14 cellular contexts compared by ENCODE assay signal in the genomic region with DNA sequence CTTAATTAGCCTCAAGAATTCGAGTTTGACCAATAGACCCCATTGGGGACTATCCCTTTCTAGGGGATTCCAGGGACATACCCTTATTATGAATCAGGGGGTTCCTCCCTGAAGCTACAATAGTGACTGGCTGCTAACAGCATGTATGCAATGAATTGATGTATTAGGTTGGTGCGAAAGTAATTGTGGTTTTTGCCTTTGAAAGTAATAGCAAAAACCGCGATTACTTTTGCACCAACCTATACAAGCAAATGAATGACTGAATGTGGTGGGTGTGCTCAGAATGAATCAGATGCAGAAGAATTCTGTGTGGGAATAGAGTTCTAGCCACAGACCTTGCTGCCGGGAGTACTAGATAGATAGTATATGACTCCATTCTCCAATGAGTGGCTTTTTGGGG.
A peak's percentile ranks its signal among the peaks of the same experiment; 100 is the strongest.
DNase-seq lines count a peak whose midpoint lies in the region; ATAC-seq lines count a peak whose summit lies in the region.
"Had no signal": no experiment of that assay in that cellular context is flagged by ENCODE, and none has a peak within 500 bp of the region (broad histone marks: within the 10 kb centered on the region; RNA-seq: fewer than 3 reads in every experiment).

No MANE protein-coding gene starts in this region.

- no peaks in the 10 kb centered on the region for H3K36me3 Mint-ChIP-seq in activated naive CD8-positive, alpha-beta T cell treated with anti-CD3 and anti-CD28 coated beads, Interleukin-2, amount 50 U/mL, for 24 hours (ENCODE audit: low read depth)
- H3K36me3 Mint-ChIP-seq in activated naive CD8-positive, alpha-beta T cell treated with anti-CD3 and anti-CD28 coated beads for 36 hours, result no peaks in the 10 kb centered on the region
- peaks cover 12% of the 10 kb centered on the region for H3K36me3 Mint-ChIP-seq in activated T-helper 2 cell treated with anti-CD3 and anti-CD28 coated beads, Interferon-gamma antibody, Interleukin-2, Interleukin-4, amounts not matched to agents 10 μg/mL and 5 μg/mL and 100 μg/mL, durations not matched to agents 14 hours and 24 hours and 36 hours (ENCODE audit: low read depth)
- H3K36me3 Mint-ChIP-seq: type B pancreatic cell had no signal

- peaks cover 17% of the 10 kb centered on the region for H3K27me3 Mint-ChIP-seq in activated naive CD8-positive, alpha-beta T cell treated with anti-CD3 and anti-CD28 coated beads, Interleukin-2, amount 50 U/mL, for 24 hours
- H3K27me3 Mint-ChIP-seq in activated naive CD8-positive, alpha-beta T cell treated with anti-CD3 and anti-CD28 coated beads for 36 hours, result peaks cover 20% of the 10 kb centered on the region
- peaks cover 12% of the 10 kb centered on the region for H3K27me3 Mint-ChIP-seq in activated T-helper 2 cell treated with anti-CD3 and anti-CD28 coated beads, Interferon-gamma antibody, Interleukin-2, Interleukin-4, amounts not matched to agents 10 μg/mL and 5 μg/mL and 100 μg/mL, durations not matched to agents 14 hours and 24 hours and 36 hours (ENCODE audit: low read depth)

- peak; percentile 45 for ATAC-seq in activated naive CD8-positive, alpha-beta T cell treated with anti-CD3 and anti-CD28 coated beads, Interleukin-2, amount 50 U/mL, for 24 hours
- peak; percentile 77 for ATAC-seq in HG02798 (IDR thresholded peaks at IDR 0.05; ENCODE audit: poor library complexity, unreplicated experiment)
- ATAC-seq: naive thymus-derived CD8-positive, alpha-beta T cell; sciatic nerve; WTC11 had no signal

- H3K4me3 Mint-ChIP-seq in activated naive CD8-positive, alpha-beta T cell treated with anti-CD3 and anti-CD28 coated beads, Interleukin-2, amount 50 U/mL, for 24 hours, result no peak overlapping the region
- no peak overlapping the region for H3K4me3 Mint-ChIP-seq in activated naive CD8-positive, alpha-beta T cell treated with anti-CD3 and anti-CD28 coated beads for 36 hours
- no peak overlapping the region for H3K4me3 Mint-ChIP-seq in activated T-helper 2 cell treated with anti-CD3 and anti-CD28 coated beads, Interferon-gamma antibody, Interleukin-2, Interleukin-4, amounts not matched to agents 10 μg/mL and 5 μg/mL and 100 μg/mL, durations not matched to agents 14 hours and 24 hours and 36 hours (ENCODE audit: low read depth)
- H3K4me3 Mint-ChIP-seq: naive thymus-derived CD8-positive, alpha-beta T cell; type B pancreatic cell; WTC11 had no signal

- H3K27ac Mint-ChIP-seq in activated naive CD8-positive, alpha-beta T cell treated with anti-CD3 and anti-CD28 coated beads, Interleukin-2, amount 50 U/mL, for 24 hours, result no peak overlapping the region
- no peak overlapping the region for H3K27ac Mint-ChIP-seq in activated naive CD8-positive, alpha-beta T cell treated with anti-CD3 and anti-CD28 coated beads for 36 hours
- H3K27ac Mint-ChIP-seq in activated T-helper 2 cell treated with anti-CD3 and anti-CD28 coated beads, Interferon-gamma antibody, Interleukin-2, Interleukin-4, amounts not matched to agents 10 μg/mL and 5 μg/mL and 100 μg/mL, durations not matched to agents 14 hours and 24 hours and 36 hours, result peak overlapping the region; percentile 8
- H3K27ac Mint-ChIP-seq: naive thymus-derived CD8-positive, alpha-beta T cell; type B pancreatic cell; WTC11 had no signal

- peaks cover 32% of the 10 kb centered on the region for H3K4me1 Mint-ChIP-seq in activated naive CD8-positive, alpha-beta T cell treated with anti-CD3 and anti-CD28 coated beads, Interleukin-2, amount 50 U/mL, for 24 hours
- H3K4me1 Mint-ChIP-seq in activated naive CD8-positive, alpha-beta T cell treated with anti-CD3 and anti-CD28 coated beads for 36 hours, result peaks cover 14% of the 10 kb centered on the region
- H3K4me1 Mint-ChIP-seq in activated T-helper 2 cell treated with anti-CD3 and anti-CD28 coated beads, Interferon-gamma antibody, Interleukin-2, Interleukin-4, amounts not matched to agents 10 μg/mL and 5 μg/mL and 100 μg/mL, durations not matched to agents 14 hours and 24 hours and 36 hours (ENCODE audit: low read depth), result peaks cover 60% of the 10 kb centered on the region

- intact Hi-C loops in activated T-helper 2 cell treated with anti-CD3 and anti-CD28 coated beads, Interferon-gamma antibody, Interleukin-2, Interleukin-4, amounts not matched to agents 10 μg/mL and 5 μg/mL and 100 μg/mL, durations not matched to agents 14 hours and 24 hours and 36 hours (cut with micrococcal nuclease), result loop anchor here (1.0 kb wide), 1 partner anchor 26 kb away; no protein-coding TSS in a partner anchor

- peaks cover 3% of the 10 kb centered on the region for H3K9me3 Mint-ChIP-seq in activated naive CD8-positive, alpha-beta T cell treated with anti-CD3 and anti-CD28 coated beads, Interleukin-2, amount 50 U/mL, for 24 hours
- peaks cover 3% of the 10 kb centered on the region for H3K9me3 Mint-ChIP-seq in activated naive CD8-positive, alpha-beta T cell treated with anti-CD3 and anti-CD28 coated beads for 36 hours
- peaks cover 30% of the 10 kb centered on the region for H3K9me3 Mint-ChIP-seq in activated T-helper 2 cell treated with anti-CD3 and anti-CD28 coated beads, Interferon-gamma antibody, Interleukin-2, Interleukin-4, amounts not matched to agents 10 μg/mL and 5 μg/mL and 100 μg/mL, durations not matched to agents 14 hours and 24 hours and 36 hours
- H3K9me3 Mint-ChIP-seq: type B pancreatic cell had no signal

- no peak for DNase-seq in activated naive CD8-positive, alpha-beta T cell treated with anti-CD3 and anti-CD28 coated beads, Interleukin-2, amount 50 U/mL, for 24 hours
- no peak for DNase-seq in activated naive CD8-positive, alpha-beta T cell treated with anti-CD3 and anti-CD28 coated beads for 36 hours
- no peak for DNase-seq in activated T-helper 2 cell treated with anti-CD3 and anti-CD28 coated beads, Interferon-gamma antibody, Interleukin-2, Interleukin-4, amounts not matched to agents 10 μg/mL and 5 μg/mL and 100 μg/mL, durations not matched to agents 14 hours and 24 hours and 36 hours (ENCODE audit: low spot score)
- peak; percentile 32 for DNase-seq in stromal cell of bone marrow (ENCODE audit: low read depth)
- DNase-seq in dedifferentiated amniotic fluid mesenchymal stem cell (ENCODE audit: extremely low spot score), result no peak
- no peak for DNase-seq in SK-N-DZ (ENCODE audit: low spot score)
- DNase-seq in superior temporal gyrus (ENCODE audit: extremely low spot score), result no peak
- DNase-seq: activated gamma-delta T cell; naive thymus-derived CD8-positive, alpha-beta T cell; NCI-H345 had no signal
